ENCODE assay signal across 30 cellular contexts in genomic region chr2:75833386-75833785, GRCh38.
"Had no signal": no experiment of that assay in that cellular context is flagged by ENCODE, and none has a peak within 500 bp of the region (broad histone marks: within the 10 kb centered on the region; RNA-seq: fewer than 3 reads in every experiment).

No MANE protein-coding gene starts in this region.

- H3K4me3 ChIP-seq: ascending aorta, pancreas, prostate gland, sigmoid colon, stomach, thyroid gland, upper lobe of left lung, vagina had no signal

- H3K36me3 Mint-ChIP-seq: activated naive CD4-positive, alpha-beta T cell treated with anti-CD3 and anti-CD28 coated beads, Interleukin-2, amount 10 ng/mL, durations not matched to agents 7 days and 5 days; activated naive CD8-positive, alpha-beta T cell treated with anti-CD3 and anti-CD28 coated beads, Interleukin-2, amount 10 ng/mL, durations not matched to agents 7 days and 5 days; mesothelial cell of epicardium; naive B cell; stimulated activated naive B cell treated with anti-CD40 and anti-IgM and Interleukin-4, amounts not matched to agents 10 μg/mL and 1 μg/mL and 100 μg/mL, for 72 hours; WTC11 had no signal

- DNase-seq: activated CD4-positive, alpha-beta memory T cell treated with anti-CD3 and anti-CD28 coated beads, Interleukin-2, amount 10 ng/mL, durations not matched to agents 7 days and 5 days; activated CD4-positive, alpha-beta T cell treated with anti-CD3 and anti-CD28 coated beads for 1 hour; activated CD4-positive, alpha-beta T cell treated with anti-CD3 and anti-CD28 coated beads, Interleukin-2, amount 10 ng/mL, durations not matched to agents 7 days and 5 days; activated CD8-positive, alpha-beta memory T cell treated with anti-CD3 and anti-CD28 coated beads, Interleukin-2, amount 50 U/mL, for 48 hours; activated gamma-delta T cell; activated naive CD4-positive, alpha-beta T cell treated with anti-CD3 and anti-CD28 coated beads, Interleukin-2, amount 10 ng/mL, durations not matched to agents 7 days and 5 days; activated naive CD8-positive, alpha-beta T cell treated with anti-CD3 and anti-CD28 coated beads, Interleukin-2, amount 10 ng/mL, durations not matched to agents 7 days and 5 days; activated T-cell treated with anti-CD3 and anti-CD28 coated beads, Interleukin-2, amount 50 U/mL, for 24 hours; dermis blood vessel endothelial cell; effector CD4-positive, alpha-beta T cell; foreskin fibroblast; left cardiac atrium; naive B cell; nephron progenitor cell; pancreas; sigmoid colon; small intestine; stimulated activated CD4-positive, alpha-beta T cell treated with anti-CD3 and anti-CD28 coated beads, Interleukin-1b, Interleukin-23, amount 100 ng/mL, for 48 hours; stimulated activated naive B cell treated with anti-CD40 and anti-IgM and Interleukin-4, amounts not matched to agents 10 μg/mL and 1 μg/mL and 100 μg/mL, for 72 hours; stomach; T-helper 17 cell; T1000; thyroid gland; upper lobe of left lung had no signal

- H3K4me3 Mint-ChIP-seq: activated CD4-positive, alpha-beta memory T cell treated with anti-CD3 and anti-CD28 coated beads, Interleukin-2, amount 10 ng/mL, durations not matched to agents 7 days and 5 days; activated CD4-positive, alpha-beta T cell treated with anti-CD3 and anti-CD28 coated beads, Interleukin-2, amount 10 ng/mL, durations not matched to agents 7 days and 5 days; activated naive CD4-positive, alpha-beta T cell treated with anti-CD3 and anti-CD28 coated beads, Interleukin-2, amount 10 ng/mL, durations not matched to agents 7 days and 5 days; activated naive CD8-positive, alpha-beta T cell treated with anti-CD3 and anti-CD28 coated beads, Interleukin-2, amount 10 ng/mL, durations not matched to agents 7 days and 5 days; activated T-cell treated with anti-CD3 and anti-CD28 coated beads, Interleukin-2, amount 50 U/mL, for 24 hours; mesothelial cell of epicardium; naive B cell; nephron progenitor cell; stimulated activated naive B cell treated with anti-CD40 and anti-IgM and Interleukin-4, amounts not matched to agents 10 μg/mL and 1 μg/mL and 100 μg/mL, for 72 hours; T-helper 17 cell; WTC11 had no signal

- H3K27me3 ChIP-seq: ascending aorta, pancreas, sigmoid colon, thyroid gland, upper lobe of left lung, vagina had no signal

- H3K27ac Mint-ChIP-seq: activated CD4-positive, alpha-beta memory T cell treated with anti-CD3 and anti-CD28 coated beads, Interleukin-2, amount 10 ng/mL, durations not matched to agents 7 days and 5 days; activated CD4-positive, alpha-beta T cell treated with anti-CD3 and anti-CD28 coated beads, Interleukin-2, amount 10 ng/mL, durations not matched to agents 7 days and 5 days; activated naive CD4-positive, alpha-beta T cell treated with anti-CD3 and anti-CD28 coated beads, Interleukin-2, amount 10 ng/mL, durations not matched to agents 7 days and 5 days; activated naive CD8-positive, alpha-beta T cell treated with anti-CD3 and anti-CD28 coated beads, Interleukin-2, amount 10 ng/mL, durations not matched to agents 7 days and 5 days; activated T-cell treated with anti-CD3 and anti-CD28 coated beads, Interleukin-2, amount 50 U/mL, for 24 hours; mesothelial cell of epicardium; naive B cell; stimulated activated naive B cell treated with anti-CD40 and anti-IgM and Interleukin-4, amounts not matched to agents 10 μg/mL and 1 μg/mL and 100 μg/mL, for 72 hours; T-helper 17 cell; WTC11 had no signal

- ATAC-seq: esophagus mucosa; left cardiac atrium; pancreas; stimulated activated naive B cell treated with anti-CD40 and anti-IgM and Interleukin-4, amounts not matched to agents 10 μg/mL and 1 μg/mL and 100 μg/mL, for 72 hours; T-helper 17 cell had no signal

- H3K9me3 ChIP-seq: ascending aorta, pancreas, prostate gland, sigmoid colon, thyroid gland, upper lobe of left lung, vagina had no signal

- H3K4me1 ChIP-seq: ascending aorta, pancreas, prostate gland, sigmoid colon, stomach, thyroid gland, upper lobe of left lung, vagina had no signal

- H3K27me3 Mint-ChIP-seq: activated CD4-positive, alpha-beta memory T cell treated with anti-CD3 and anti-CD28 coated beads, Interleukin-2, amount 10 ng/mL, durations not matched to agents 7 days and 5 days; activated CD4-positive, alpha-beta T cell treated with anti-CD3 and anti-CD28 coated beads, Interleukin-2, amount 10 ng/mL, durations not matched to agents 7 days and 5 days; activated naive CD4-positive, alpha-beta T cell treated with anti-CD3 and anti-CD28 coated beads, Interleukin-2, amount 10 ng/mL, durations not matched to agents 7 days and 5 days; activated naive CD8-positive, alpha-beta T cell treated with anti-CD3 and anti-CD28 coated beads, Interleukin-2, amount 10 ng/mL, durations not matched to agents 7 days and 5 days; activated T-cell treated with anti-CD3 and anti-CD28 coated beads, Interleukin-2, amount 50 U/mL, for 24 hours; naive B cell; stimulated activated naive B cell treated with anti-CD40 and anti-IgM and Interleukin-4, amounts not matched to agents 10 μg/mL and 1 μg/mL and 100 μg/mL, for 72 hours; T-helper 17 cell had no signal

- H3K36me3 ChIP-seq: ascending aorta, pancreas, prostate gland, sigmoid colon, stomach, thyroid gland, upper lobe of left lung, vagina had no signal

- H3K9me3 Mint-ChIP-seq: activated CD4-positive, alpha-beta memory T cell treated with anti-CD3 and anti-CD28 coated beads, Interleukin-2, amount 10 ng/mL, durations not matched to agents 7 days and 5 days; activated CD4-positive, alpha-beta T cell treated with anti-CD3 and anti-CD28 coated beads, Interleukin-2, amount 10 ng/mL, durations not matched to agents 7 days and 5 days; activated naive CD8-positive, alpha-beta T cell treated with anti-CD3 and anti-CD28 coated beads, Interleukin-2, amount 10 ng/mL, durations not matched to agents 7 days and 5 days; activated T-cell treated with anti-CD3 and anti-CD28 coated beads, Interleukin-2, amount 50 U/mL, for 24 hours had no signal

- H3K4me1 Mint-ChIP-seq: activated CD4-positive, alpha-beta memory T cell treated with anti-CD3 and anti-CD28 coated beads, Interleukin-2, amount 10 ng/mL, durations not matched to agents 7 days and 5 days; activated CD4-positive, alpha-beta T cell treated with anti-CD3 and anti-CD28 coated beads, Interleukin-2, amount 10 ng/mL, durations not matched to agents 7 days and 5 days; activated naive CD4-positive, alpha-beta T cell treated with anti-CD3 and anti-CD28 coated beads, Interleukin-2, amount 10 ng/mL, durations not matched to agents 7 days and 5 days; activated naive CD8-positive, alpha-beta T cell treated with anti-CD3 and anti-CD28 coated beads, Interleukin-2, amount 10 ng/mL, durations not matched to agents 7 days and 5 days; mesothelial cell of epicardium; naive B cell; nephron progenitor cell; stimulated activated naive B cell treated with anti-CD40 and anti-IgM and Interleukin-4, amounts not matched to agents 10 μg/mL and 1 μg/mL and 100 μg/mL, for 72 hours; T-helper 17 cell; WTC11 had no signal

- H3K27ac ChIP-seq: ascending aorta, pancreas, prostate gland, sigmoid colon, stomach, thyroid gland, upper lobe of left lung, vagina had no signal
